Comparison of ENCODE assay signal across 1 cellular context in the genomic region with DNA sequence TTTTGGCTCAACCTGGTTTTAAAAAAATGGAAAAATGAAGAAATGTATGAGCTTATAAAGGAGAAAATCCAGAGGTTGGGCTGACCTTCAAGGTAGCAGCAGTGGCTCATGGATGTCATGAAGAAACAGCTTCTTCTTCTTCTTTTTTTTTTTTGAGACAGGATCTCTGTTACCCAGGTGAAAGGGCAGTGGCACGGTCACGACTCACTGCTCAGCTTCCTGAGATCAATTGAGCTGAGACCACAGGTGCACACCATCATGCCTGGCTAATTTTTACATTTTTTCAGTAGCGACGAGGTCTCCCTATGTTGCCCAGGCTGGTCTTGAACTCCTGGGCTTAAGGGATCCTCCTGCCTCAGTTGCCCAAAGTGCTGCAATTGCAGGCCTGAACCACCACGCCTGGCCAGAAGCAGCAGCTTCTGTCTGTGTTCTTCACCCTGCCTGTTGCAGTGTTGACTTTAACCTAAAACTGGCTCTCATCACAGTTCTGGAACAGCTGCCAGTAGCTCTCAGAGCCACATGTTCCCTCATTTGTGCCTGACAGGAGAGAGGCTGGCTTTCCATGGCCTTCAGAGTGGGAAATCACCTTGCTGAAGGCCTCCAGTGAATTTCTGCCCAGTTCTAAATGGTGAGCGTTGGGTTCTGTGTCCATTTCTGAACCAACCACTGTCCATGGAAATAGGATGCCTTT.
TF ChIP-seq lines count a peak whose summit lies in the region.

No MANE protein-coding gene starts in this region.

TF ChIP-seq in HepG2, 621 proteins besides CTCF, POLR2A, EP300 and RAD21 (continued from another document):
- TF ChIP-seq, protein P1, sequence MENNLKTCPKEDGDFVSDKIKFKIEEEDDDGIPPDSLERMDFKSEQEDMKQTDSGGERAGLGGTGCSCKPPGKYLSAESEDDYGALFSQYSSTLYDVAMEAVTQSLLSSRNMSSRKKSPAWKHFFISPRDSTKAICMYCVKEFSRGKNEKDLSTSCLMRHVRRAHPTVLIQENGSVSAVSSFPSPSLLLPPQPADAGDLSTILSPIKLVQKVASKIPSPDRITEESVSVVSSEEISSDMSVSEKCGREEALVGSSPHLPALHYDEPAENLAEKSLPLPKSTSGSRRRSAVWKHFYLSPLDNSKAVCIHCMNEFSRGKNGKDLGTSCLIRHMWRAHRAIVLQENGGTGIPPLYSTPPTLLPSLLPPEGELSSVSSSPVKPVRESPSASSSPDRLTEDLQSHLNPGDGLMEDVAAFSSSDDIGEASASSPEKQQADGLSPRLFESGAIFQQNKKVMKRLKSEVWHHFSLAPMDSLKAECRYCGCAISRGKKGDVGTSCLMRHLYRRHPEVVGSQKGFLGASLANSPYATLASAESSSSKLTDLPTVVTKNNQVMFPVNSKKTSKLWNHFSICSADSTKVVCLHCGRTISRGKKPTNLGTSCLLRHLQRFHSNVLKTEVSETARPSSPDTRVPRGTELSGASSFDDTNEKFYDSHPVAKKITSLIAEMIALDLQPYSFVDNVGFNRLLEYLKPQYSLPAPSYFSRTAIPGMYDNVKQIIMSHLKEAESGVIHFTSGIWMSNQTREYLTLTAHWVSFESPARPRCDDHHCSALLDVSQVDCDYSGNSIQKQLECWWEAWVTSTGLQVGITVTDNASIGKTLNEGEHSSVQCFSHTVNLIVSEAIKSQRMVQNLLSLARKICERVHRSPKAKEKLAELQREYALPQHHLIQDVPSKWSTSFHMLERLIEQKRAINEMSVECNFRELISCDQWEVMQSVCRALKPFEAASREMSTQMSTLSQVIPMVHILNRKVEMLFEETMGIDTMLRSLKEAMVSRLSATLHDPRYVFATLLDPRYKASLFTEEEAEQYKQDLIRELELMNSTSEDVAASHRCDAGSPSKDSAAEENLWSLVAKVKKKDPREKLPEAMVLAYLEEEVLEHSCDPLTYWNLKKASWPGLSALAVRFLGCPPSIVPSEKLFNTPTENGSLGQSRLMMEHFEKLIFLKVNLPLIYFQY (CRISPR knock-in tag; IDR thresholded peaks at IDR 0.05; ENCODE audit: borderline replicate concordance), result no peak
